In the genomic region with DNA sequence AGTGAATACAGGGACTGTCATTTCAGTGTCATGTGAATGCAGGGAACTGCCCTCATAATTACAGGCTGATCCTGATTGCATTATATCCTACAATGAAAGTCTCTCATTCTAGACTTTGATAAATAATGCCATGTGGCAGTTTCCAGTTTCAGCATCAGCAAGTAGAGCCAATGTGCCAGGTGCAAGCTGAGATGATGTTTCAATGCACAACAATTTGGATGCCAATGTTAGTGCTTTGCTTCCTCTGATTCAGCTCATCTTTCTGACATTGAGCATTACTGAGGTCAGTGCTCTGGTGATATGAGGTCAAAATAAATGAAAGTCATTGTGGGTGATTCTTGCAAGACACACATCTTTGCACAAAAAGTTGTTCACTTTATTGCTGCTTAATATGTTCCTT, we compare ENCODE assay signal across 26 cellular contexts.
A peak's percentile ranks its signal among the peaks of the same experiment; 100 is the strongest.
DNase-seq lines count a peak whose midpoint lies in the region; ATAC-seq lines count a peak whose summit lies in the region.
"Had no signal": no experiment of that assay in that cellular context is flagged by ENCODE, and none has a peak within 500 bp of the region (broad histone marks: within the 10 kb centered on the region; RNA-seq: fewer than 3 reads in every experiment).

No MANE protein-coding gene starts in this region.

- no peak overlapping the region for H3K27ac Mint-ChIP-seq in activated T-helper 1 cell treated with anti-CD3 and anti-CD28 coated beads, Interleukin-12 subunit alpha, Interleukin-12 subunit beta, Interleukin-2, Interleukin-4 antibody, amounts not matched to agents 30 ng/mL and 10 ng/mL and 1 ng/mL, durations not matched to agents 14 hours and 24 hours and 36 hours
- H3K27ac Mint-ChIP-seq: activated naive CD8-positive, alpha-beta T cell treated with anti-CD3 and anti-CD28 coated beads, Interleukin-2, amount 50 U/mL, for 24 hours; CD14-positive monocyte; HFFc6; stimulated activated naive CD8-positive, alpha-beta T cell treated with anti-CD3 and anti-CD28 coated beads, Interleukin-15, Interleukin-2, amounts not matched to agents 100 ng/mL and 50 ng/mL, for 24 hours had no signal

- ATAC-seq in HG02981 (IDR thresholded peaks at IDR 0.05; ENCODE audit: unreplicated experiment) = no peak
- ATAC-seq: activated naive CD8-positive, alpha-beta T cell treated with anti-CD3 and anti-CD28 coated beads, Interleukin-2, amount 50 U/mL, for 24 hours; left lung had no signal

- H3K4me3 Mint-ChIP-seq in activated T-helper 1 cell treated with anti-CD3 and anti-CD28 coated beads, Interleukin-12 subunit alpha, Interleukin-12 subunit beta, Interleukin-2, Interleukin-4 antibody, amounts not matched to agents 30 ng/mL and 10 ng/mL and 1 ng/mL, durations not matched to agents 14 hours and 24 hours and 36 hours = no peak overlapping the region
- H3K4me3 Mint-ChIP-seq: activated naive CD8-positive, alpha-beta T cell treated with anti-CD3 and anti-CD28 coated beads, Interleukin-2, amount 50 U/mL, for 24 hours; CD14-positive monocyte; HFFc6; stimulated activated naive CD8-positive, alpha-beta T cell treated with anti-CD3 and anti-CD28 coated beads, Interleukin-15, Interleukin-2, amounts not matched to agents 100 ng/mL and 50 ng/mL, for 24 hours had no signal

- H3K4me1 Mint-ChIP-seq in activated T-helper 1 cell treated with anti-CD3 and anti-CD28 coated beads, Interleukin-12 subunit alpha, Interleukin-12 subunit beta, Interleukin-2, Interleukin-4 antibody, amounts not matched to agents 30 ng/mL and 10 ng/mL and 1 ng/mL, durations not matched to agents 14 hours and 24 hours and 36 hours (ENCODE audit: low read depth) = no peaks in the 10 kb centered on the region
- H3K4me1 Mint-ChIP-seq: activated naive CD8-positive, alpha-beta T cell treated with anti-CD3 and anti-CD28 coated beads, Interleukin-2, amount 50 U/mL, for 24 hours; CD14-positive monocyte had no signal

- intact Hi-C loops in activated T-helper 1 cell treated with anti-CD3 and anti-CD28 coated beads, Interleukin-12 subunit alpha, Interleukin-12 subunit beta, Interleukin-2, Interleukin-4 antibody, amounts not matched to agents 30 ng/mL and 10 ng/mL and 1 ng/mL, durations not matched to agents 14 hours and 24 hours and 36 hours (cut with micrococcal nuclease) = no loop called here

- no peaks in the 10 kb centered on the region for H3K27me3 Mint-ChIP-seq in activated T-helper 1 cell treated with anti-CD3 and anti-CD28 coated beads, Interleukin-12 subunit alpha, Interleukin-12 subunit beta, Interleukin-2, Interleukin-4 antibody, amounts not matched to agents 30 ng/mL and 10 ng/mL and 1 ng/mL, durations not matched to agents 14 hours and 24 hours and 36 hours (ENCODE audit: insufficient read depth)
- H3K27me3 Mint-ChIP-seq: activated naive CD8-positive, alpha-beta T cell treated with anti-CD3 and anti-CD28 coated beads, Interleukin-2, amount 50 U/mL, for 24 hours; stimulated activated naive CD8-positive, alpha-beta T cell treated with anti-CD3 and anti-CD28 coated beads, Interleukin-15, Interleukin-2, amounts not matched to agents 100 ng/mL and 50 ng/mL, for 24 hours had no signal

- no peaks in the 10 kb centered on the region for H3K9me3 Mint-ChIP-seq in activated T-helper 1 cell treated with anti-CD3 and anti-CD28 coated beads, Interleukin-12 subunit alpha, Interleukin-12 subunit beta, Interleukin-2, Interleukin-4 antibody, amounts not matched to agents 30 ng/mL and 10 ng/mL and 1 ng/mL, durations not matched to agents 14 hours and 24 hours and 36 hours
- H3K9me3 Mint-ChIP-seq: activated naive CD8-positive, alpha-beta T cell treated with anti-CD3 and anti-CD28 coated beads, Interleukin-2, amount 50 U/mL, for 24 hours; CD14-positive monocyte; HFFc6; stimulated activated naive CD8-positive, alpha-beta T cell treated with anti-CD3 and anti-CD28 coated beads, Interleukin-15, Interleukin-2, amounts not matched to agents 100 ng/mL and 50 ng/mL, for 24 hours had no signal

- peak; percentile 8 for DNase-seq in DMS 273 (lab: John Stamatoyannopoulos, UW; ENCODE audit: unreplicated experiment)
- no peak for DNase-seq in DMS 273 treated with DMSO at 0.1 percent for 48 hours (lab: John Stamatoyannopoulos, UW)
- peak; percentile 87 for DNase-seq in NCI-H69 (lab: John Stamatoyannopoulos, UW)
- peak; percentile 17 for DNase-seq in amniotic epithelial cell (ENCODE audit: low read depth)
- DNase-seq in retina = peak; percentile 40
- DNase-seq in DMS53 treated with DMSO at 0.1 percent for 48 hours (lab: John Stamatoyannopoulos, UW; ENCODE audit: unreplicated experiment) = no peak
- no peak for DNase-seq in activated T-helper 1 cell treated with anti-CD3 and anti-CD28 coated beads, Interleukin-12 subunit alpha, Interleukin-12 subunit beta, Interleukin-2, Interleukin-4 antibody, amounts not matched to agents 30 ng/mL and 10 ng/mL and 1 ng/mL, durations not matched to agents 14 hours and 24 hours and 36 hours (ENCODE audit: low spot score)
- DNase-seq: activated CD4-positive, alpha-beta T cell treated with anti-CD3 and anti-CD28 coated beads for 48 hours; activated CD8-positive, alpha-beta memory T cell treated with anti-CD3 and anti-CD28 coated beads for 24 hours; activated gamma-delta T cell; activated naive CD8-positive, alpha-beta T cell treated with anti-CD3 and anti-CD28 coated beads, Interleukin-2, amount 50 U/mL, for 24 hours; activated T-cell treated with anti-CD3 and anti-CD28 coated beads, Interleukin-2, amount 50 U/mL, for 1 hour; esophagus squamous epithelium; GM23248; HFFc6; left lung; mesendoderm; NCI-H1694 treated with DMSO at 0.1 percent for 48 hours; NCI-H82; OCI-M1; T-helper 9 cell; thyroid gland; WERI-Rb-1 had no signal

- no peaks in the 10 kb centered on the region for H3K36me3 Mint-ChIP-seq in activated T-helper 1 cell treated with anti-CD3 and anti-CD28 coated beads, Interleukin-12 subunit alpha, Interleukin-12 subunit beta, Interleukin-2, Interleukin-4 antibody, amounts not matched to agents 30 ng/mL and 10 ng/mL and 1 ng/mL, durations not matched to agents 14 hours and 24 hours and 36 hours (ENCODE audit: low read depth)
- H3K36me3 Mint-ChIP-seq: CD14-positive monocyte had no signal

Comparison
In these comparisons a context has a peak if more than half of its experiments do, and no peak if none do; other contexts are left out.
1. DNase-seq: peak in DMS 273 (single experiment), NCI-H69 (single experiment), amniotic epithelial cell (single experiment) and retina (single experiment); none in DMS 273 treated with DMSO at 0.1 percent for 48 hours (single experiment), DMS53 treated with DMSO at 0.1 percent for 48 hours (single experiment) and activated T-helper 1 cell treated with anti-CD3 and anti-CD28 coated beads, Interleukin-12 subunit alpha, Interleukin-12 subunit beta, Interleukin-2, Interleukin-4 antibody, amounts not matched to agents 30 ng/mL and 10 ng/mL and 1 ng/mL, durations not matched to agents 14 hours and 24 hours and 36 hours (single experiment).